11 cellular contexts compared by ENCODE assay signal in genomic region chr2:112967023-112967422, GRCh38. TPM values are rescaled to one million over a fixed set of nuclear protein-coding genes. Genes with fewer than 3 reads are reported as not detected.
"Had no signal": no experiment of that assay in that cellular context is flagged by ENCODE, and none has a peak within 500 bp of the region (broad histone marks: within the 10 kb centered on the region; RNA-seq: fewer than 3 reads in every experiment).

No MANE protein-coding gene starts in this region.

- H3K36me3 ChIP-seq: HAP-1 had no signal

- H3K27ac Mint-ChIP-seq: GM23338, H9, HFFc6 had no signal

- H3K4me1 ChIP-seq: HAP-1 had no signal

- H3K9me3 ChIP-seq: HAP-1 had no signal

- ATAC-seq: GM23338 had no signal

- DNase-seq: GM23248, GOT3, H7, H9, HCEC 1CT, HFFc6 had no signal

- H3K27ac ChIP-seq: GM23248 had no signal

- H3K4me3 ChIP-seq: GM23248, GM23338, HAP-1 had no signal

- H3K4me1 Mint-ChIP-seq: GM23338, H9 had no signal

- H3K4me2 ChIP-seq: GM23338 had no signal

- FAIRE-seq: H1, H54 had no signal

- H3K9me3 Mint-ChIP-seq: GM23338, HFFc6 had no signal

- H3K4me3 Mint-ChIP-seq: GM23338, H9, HFFc6 had no signal

- H3K9ac ChIP-seq: GM23248 had no signal

- H2AFZ ChIP-seq: GM23248, GM23338 had no signal

RNA-seq across cellular contexts. Expression of gene IL36G, which starts 10.8 kb away (rescaled TPM):
- total RNA-seq: GM23248, GM23338, H1, H4, H7, H9, HFFc6 had no signal
- polyA plus RNA-seq: GM23248, GM23338 had no signal

RNA-seq across cellular contexts. Expression of gene IL36A, which starts 38.2 kb away (rescaled TPM):
- total RNA-seq: GM23248, GM23338, H1, H4, H7, H9, HFFc6 had no signal
- polyA plus RNA-seq: GM23248, GM23338, H1 had no signal

RNA-seq across cellular contexts. Expression of gene IL37, which starts 56.1 kb away (rescaled TPM):
- total RNA-seq: GM23248, GM23338, H1, H4, H9, HFFc6 had no signal
- polyA plus RNA-seq: GM23248, GM23338 had no signal
